9 cellular contexts compared by ENCODE assay signal in the genomic region with DNA sequence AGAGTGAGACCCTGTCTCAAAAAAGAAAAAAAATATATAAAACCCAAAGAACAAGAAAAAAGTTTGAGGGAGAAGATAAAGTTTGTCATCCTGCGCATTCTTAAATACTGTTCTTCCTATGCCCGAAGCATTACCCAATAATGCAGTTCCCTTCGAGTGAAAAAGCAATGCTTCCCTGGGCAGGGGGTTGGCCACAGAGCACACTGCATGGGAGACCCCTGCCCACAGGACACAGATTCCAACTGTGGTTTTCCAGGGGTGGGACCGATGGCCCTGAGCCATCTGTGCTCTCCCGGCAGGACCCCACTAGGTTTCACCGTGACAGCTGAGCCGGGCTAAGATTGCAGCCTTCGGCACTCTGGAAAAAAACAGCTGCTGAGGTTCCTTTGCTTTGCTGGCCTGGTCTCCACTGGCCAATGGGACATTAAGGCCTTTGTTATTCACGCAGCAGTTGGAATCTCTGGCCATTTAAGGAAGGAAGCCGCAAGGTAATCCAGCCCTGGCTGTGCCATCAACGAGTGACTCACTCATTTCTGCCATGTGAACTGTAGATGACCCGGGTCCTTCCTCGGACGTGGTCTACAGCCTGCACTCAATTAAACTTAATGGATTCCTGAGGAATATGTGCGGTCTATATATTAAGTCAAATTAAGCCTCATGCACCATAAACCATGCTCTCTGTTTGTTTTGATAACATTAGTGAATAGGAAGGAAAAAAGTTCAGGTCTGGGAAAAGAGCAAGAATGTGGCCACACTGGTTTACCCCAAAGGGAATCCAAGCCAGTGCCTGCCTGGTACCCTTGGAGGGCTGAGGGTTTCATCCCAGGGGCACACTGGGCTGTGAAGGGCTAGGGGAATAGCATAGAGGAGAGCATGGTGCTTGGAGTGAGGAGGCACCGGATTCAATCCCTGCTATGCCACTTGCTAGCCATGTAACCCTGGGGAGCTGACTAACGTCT.
DNase-seq lines count a peak whose midpoint lies in the region; ATAC-seq lines count a peak whose summit lies in the region.
"Had no signal": no experiment of that assay in that cellular context is flagged by ENCODE, and none has a peak within 500 bp of the region (broad histone marks: within the 10 kb centered on the region; RNA-seq: fewer than 3 reads in every experiment).

No MANE protein-coding gene starts in this region.

- no peak for ATAC-seq in HG03139 (IDR thresholded peaks at IDR 0.05; ENCODE audit: unreplicated experiment)

- DNase-seq in NCI-H146 (lab: John Stamatoyannopoulos, UW): peak; percentile 18
- no peak for DNase-seq in NCI-H146 treated with DMSO at 0.1 percent for 48 hours (lab: John Stamatoyannopoulos, UW; ENCODE audit: unreplicated experiment)
- peak; percentile 92 for DNase-seq in amniotic stem cell (lab: John Stamatoyannopoulos, UW)
- peak; percentile 91 for DNase-seq in hepatic stellate cell (ENCODE audit: low spot score)
- peak; percentile 72 for DNase-seq in stromal cell of bone marrow (ENCODE audit: low read depth)
- no peak for DNase-seq in NCI-H2196 (lab: John Stamatoyannopoulos, UW; ENCODE audit: unreplicated experiment)
- DNase-seq in activated CD4-positive, alpha-beta T cell treated with anti-CD3 and anti-CD28 coated beads for 48 hours: no peak
- DNase-seq: Kasumi-1 had no signal

Comparison
In these comparisons a context has a peak if more than half of its experiments do, and no peak if none do; other contexts are left out.
1. DNase-seq: peak in NCI-H146 (single experiment), amniotic stem cell (single experiment), hepatic stellate cell (single experiment) and stromal cell of bone marrow (single experiment); none in NCI-H146 treated with DMSO at 0.1 percent for 48 hours (single experiment), NCI-H2196 (single experiment) and activated CD4-positive, alpha-beta T cell treated with anti-CD3 and anti-CD28 coated beads for 48 hours (single experiment).